Comparison of ENCODE assay signal across 8 cellular contexts in genomic region chr17:56653877-56654276, GRCh38.
A peak's percentile ranks its signal among the peaks of the same experiment; 100 is the strongest.
DNase-seq lines count a peak whose midpoint lies in the region; ATAC-seq and TF ChIP-seq lines count a peak whose summit lies in the region.

No MANE protein-coding gene starts in this region.

- H3K27me3 ChIP-seq in lung (ENCODE audit: control insufficient read depth, insufficient read depth) = no peaks in the 10 kb centered on the region

- no peak overlapping the region for H3K27ac Mint-ChIP-seq in activated naive CD8-positive, alpha-beta T cell treated with anti-CD3 and anti-CD28 coated beads for 36 hours
- no peak overlapping the region for H3K27ac Mint-ChIP-seq in type B pancreatic cell

- DNase-seq in DMS 273 (lab: John Stamatoyannopoulos, UW; ENCODE audit: unreplicated experiment) (peak; percentile 86), lung (ENCODE audit: low spot score) (peak; percentile 37), type B pancreatic cell (ENCODE audit: extremely low spot score, unreplicated experiment) (no peak), coronary artery (ENCODE audit: low spot score) (no peak)
- peak; percentile 69 for DNase-seq in activated naive CD8-positive, alpha-beta T cell treated with anti-CD3 and anti-CD28 coated beads for 36 hours

- H3K36me3 ChIP-seq in lung (ENCODE audit: control insufficient read depth in 2 of 2, insufficient read depth in 2 of 2, low read length in 2 of 2) = no peaks in the 10 kb centered on the region

- 29 to 41% methylated on average over 3 of the region's 3 CpGs for WGBS in lung, 2 donors

- H3K4me3 ChIP-seq in lung (no peak overlapping the region), coronary artery (no peak overlapping the region)

- no peaks in the 10 kb centered on the region for H3K4me1 ChIP-seq in lung (ENCODE audit: control insufficient read depth in 2 of 2, insufficient read depth in 2 of 2, low read length in 2 of 2)

- H3K36me3 Mint-ChIP-seq in activated naive CD8-positive, alpha-beta T cell treated with anti-CD3 and anti-CD28 coated beads for 36 hours = peaks cover 1% of the 10 kb centered on the region
- H3K36me3 Mint-ChIP-seq in type B pancreatic cell = peaks cover 4% of the 10 kb centered on the region

- H3K4me3 Mint-ChIP-seq in activated naive CD8-positive, alpha-beta T cell treated with anti-CD3 and anti-CD28 coated beads for 36 hours = no peak overlapping the region
- H3K4me3 Mint-ChIP-seq in type B pancreatic cell = no peak overlapping the region

- TF ChIP-seq CTCF in lung (IDR thresholded peaks at IDR 0.05; ENCODE audit: control extremely low read depth, extremely low read depth) (no peak), type B pancreatic cell (conservative IDR thresholded peaks at IDR 0.05) (peak; percentile 76), coronary artery (IDR thresholded peaks at IDR 0.05) (no peak)

- H3K27me3 Mint-ChIP-seq in activated naive CD8-positive, alpha-beta T cell treated with anti-CD3 and anti-CD28 coated beads for 36 hours = no peaks in the 10 kb centered on the region
- peaks cover 8% of the 10 kb centered on the region for H3K27me3 Mint-ChIP-seq in type B pancreatic cell

- peaks cover 2% of the 10 kb centered on the region for H3K9me3 Mint-ChIP-seq in activated naive CD8-positive, alpha-beta T cell treated with anti-CD3 and anti-CD28 coated beads for 36 hours
- H3K9me3 Mint-ChIP-seq in type B pancreatic cell = peaks cover 5% of the 10 kb centered on the region

- peaks cover 0 to 3% of the 10 kb centered on the region in 2 donors for H3K9me3 ChIP-seq in lung (ENCODE audit: control insufficient read depth in 2 of 2, insufficient read depth in 1 of 2, low read length in 1 of 2)

- peaks cover 7% of the 10 kb centered on the region for H3K4me1 Mint-ChIP-seq in activated naive CD8-positive, alpha-beta T cell treated with anti-CD3 and anti-CD28 coated beads for 36 hours
- H3K4me1 Mint-ChIP-seq in type B pancreatic cell (ENCODE audit: unreplicated experiment) = no peaks in the 10 kb centered on the region

- ATAC-seq in GM19463 (IDR thresholded peaks at IDR 0.05; ENCODE audit: unreplicated experiment) (peak; percentile 100), HG03469 (IDR thresholded peaks at IDR 0.05; ENCODE audit: unreplicated experiment) (peak; percentile 97), SK-N-SH treated with all-trans-retinoic acid at 6 μM for 48 hours (peak; percentile 97), lung (ENCODE audit: insufficient read depth, low FRiP score) (no peak)

- H3K27ac ChIP-seq in lung (ENCODE audit: low read depth in 1 of 2, low read length in 1 of 2) (no peak overlapping the region), coronary artery (no peak overlapping the region)

TF ChIP-seq in SK-N-SH treated with all-trans-retinoic acid at 6 μM for 48 hours, 23 proteins besides CTCF, POLR2A, EP300 and RAD21:
- no peak for TF ChIP-seq ISL1 (CRISPR knock-in tag; IDR thresholded peaks at IDR 0.05)

Comparison
In these comparisons a context has a peak if more than half of its experiments do, and no peak if none do; other contexts are left out.
1. DNase-seq: peak in DMS 273 (single experiment), activated naive CD8-positive, alpha-beta T cell treated with anti-CD3 and anti-CD28 coated beads for 36 hours (single experiment) and lung (single experiment); none in type B pancreatic cell (single experiment) and coronary artery (single experiment).